In the genomic region with DNA sequence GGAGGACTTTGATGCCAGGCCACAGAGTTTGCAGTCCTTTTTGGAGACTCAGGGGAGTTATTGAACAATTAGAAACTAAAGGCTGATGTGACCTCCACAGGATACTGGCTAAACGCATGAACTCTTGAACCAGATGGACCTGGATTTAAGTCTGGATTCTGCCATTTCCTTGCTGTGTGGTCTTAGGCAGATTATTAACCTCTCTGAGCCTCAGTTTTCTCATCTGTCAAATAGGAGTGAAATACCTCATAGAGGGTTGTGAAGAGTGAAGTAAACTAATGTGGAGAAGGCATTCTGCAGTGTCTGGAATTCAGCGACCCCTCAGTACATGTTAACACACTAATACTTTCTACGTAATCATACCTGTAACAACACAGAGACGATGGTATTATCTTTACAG, we compare ENCODE assay signal across 16 cellular contexts.
DNase-seq lines count a peak whose midpoint lies in the region; ATAC-seq, FAIRE-seq and TF ChIP-seq lines count a peak whose summit lies in the region.
"Had no signal": no experiment of that assay in that cellular context is flagged by ENCODE, and none has a peak within 500 bp of the region (broad histone marks: within the 10 kb centered on the region; RNA-seq: fewer than 3 reads in every experiment).

No MANE protein-coding gene starts in this region.

- H3K9me3 Mint-ChIP-seq in dendritic cell treated with granulocyte-macrophage colony-stimulating factor and Interleukin-4, amounts not matched to agents 40 ng/mL and 50 ng/mL, for 4 days, result peaks cover 11% of the 10 kb centered on the region
- H3K9me3 Mint-ChIP-seq in naive B cell, result peaks cover 0 to 10% (median 2%) of the 10 kb centered on the region in 7 donors

- BruUV-seq in HepG2 (replicated peaks; lab: Mats Ljungman, UMichigan), result no TSS peak

- no peak for TF ChIP-seq POLR2A in HepG2 (IDR thresholded peaks at IDR 0.05; ENCODE audit: insufficient read depth in 1 of 2, low read depth in 2 of 2, low read length in 2 of 2)
- TF ChIP-seq POLR2A in right lobe of liver (IDR thresholded peaks at IDR 0.05), result no peak

- TF ChIP-seq CTCF in HepG2 (CRISPR knock-in tag; IDR thresholded peaks at IDR 0.05) (no peak), right lobe of liver (IDR thresholded peaks at IDR 0.05) (no peak), SK-N-SH (IDR thresholded peaks at IDR 0.05) (no peak), lower lobe of right lung (IDR thresholded peaks at IDR 0.05) (no peak)

- DNase-seq in HepG2 (ENCODE audit: low spot score) (no peak), right lobe of liver (no peak), naive B cell (no peak), NCI-H345 (lab: John Stamatoyannopoulos, UW) (no peak), SK-N-SH (no peak), lower lobe of right lung (no peak)
- DNase-seq: Calu3; CD4-positive, alpha-beta T cell; DMS 273 treated with DMSO at 0.1 percent for 48 hours; HCEC 1CT; KG1 had no signal

- TF ChIP-seq EP300 in HepG2 (IDR thresholded peaks at IDR 0.05; ENCODE audit: low read depth in 2 of 2, low read length in 2 of 2), result no peak
- no peak for TF ChIP-seq EP300 in HepG2 (CRISPR knock-in tag; IDR thresholded peaks at IDR 0.05; ENCODE audit: borderline replicate concordance)
- no peak for TF ChIP-seq EP300 in SK-N-SH (IDR thresholded peaks at IDR 0.05; ENCODE audit: borderline replicate concordance in 1 of 2, low read depth in 1 of 2, low read length in 1 of 2)

- H3K4me1 ChIP-seq in HepG2 (ENCODE audit: insufficient read depth, low read length), result no peaks in the 10 kb centered on the region
- no peaks in the 10 kb centered on the region for H3K4me1 ChIP-seq in right lobe of liver
- no peaks in the 10 kb centered on the region for H3K4me1 ChIP-seq in SK-N-SH (ENCODE audit: control insufficient read depth in 1 of 2, insufficient read depth in 2 of 2, low read depth in 1 of 2, low read length in 1 of 2)
- no peaks in the 10 kb centered on the region for H3K4me1 ChIP-seq in lower lobe of right lung

- no peaks in the 10 kb centered on the region for H3K9me3 ChIP-seq in HepG2 (ENCODE audit: low read length)
- no peaks in the 10 kb centered on the region for H3K9me3 ChIP-seq in right lobe of liver
- H3K9me3 ChIP-seq in SK-N-SH, result no peaks in the 10 kb centered on the region
- no peaks in the 10 kb centered on the region for H3K9me3 ChIP-seq in lower lobe of right lung
- H3K9me3 ChIP-seq: BLaER1 had no signal

- in situ Hi-C loops in HepG2 (cut with HindIII; ENCODE audit: extremely low pct_ligation_motif_present, low pct_unique_long_range_greater_than_20kb), result no loop called here

- no peaks in the 10 kb centered on the region for H4K20me1 ChIP-seq in HepG2 (ENCODE audit: insufficient read depth, low read length)
- no peaks in the 10 kb centered on the region for H4K20me1 ChIP-seq in SK-N-SH (ENCODE audit: insufficient read depth)
- H4K20me1 ChIP-seq: BLaER1 had no signal

- H3K4me3 ChIP-seq in HepG2 (replicated peaks in 1 of 3; ENCODE audit: insufficient read depth in 1 of 3, low read depth in 2 of 3, low read length in 3 of 3), result no peak overlapping the region
- no peak overlapping the region for H3K4me3 ChIP-seq in right lobe of liver
- no peak overlapping the region for H3K4me3 ChIP-seq in SK-N-SH (ENCODE audit: low read depth in 2 of 2, low read length in 1 of 2)
- H3K4me3 ChIP-seq in lower lobe of right lung, result no peak overlapping the region
- H3K4me3 ChIP-seq: BLaER1 had no signal

- no peak for FAIRE-seq in HepG2 (lab: Jason Lieb, UNC)
- FAIRE-seq: GM12891 had no signal

- no peak overlapping the region for H3K4me2 ChIP-seq in HepG2 (ENCODE audit: low read depth, low read length)
- no peak overlapping the region for H3K4me2 ChIP-seq in SK-N-SH
- H3K4me2 ChIP-seq: BLaER1 had no signal

- no peaks in the 10 kb centered on the region for H3F3A ChIP-seq in SK-N-SH (replicated peaks; ENCODE audit: insufficient read depth)

- H2AFZ ChIP-seq in HepG2 (ENCODE audit: low read length) (no peak overlapping the region), SK-N-SH (ENCODE audit: low read depth) (no peak overlapping the region)

- peaks cover 15% of the 10 kb centered on the region for H3K4me1 Mint-ChIP-seq in dendritic cell treated with granulocyte-macrophage colony-stimulating factor and Interleukin-4, amounts not matched to agents 40 ng/mL and 50 ng/mL, for 4 days (ENCODE audit: low read depth)
- peaks cover 65 to 89% (median 84%) of the 10 kb centered on the region in 3 donors for H3K4me1 Mint-ChIP-seq in naive B cell

- H3K79me2 ChIP-seq in HepG2 (ENCODE audit: insufficient read depth, low read length), result no peaks in the 10 kb centered on the region
- no peaks in the 10 kb centered on the region for H3K79me2 ChIP-seq in SK-N-SH (ENCODE audit: insufficient read depth)

- 52% methylated on average over 4 of the region's 4 CpGs for WGBS in HepG2 (ENCODE audit: low lambda C conversion rate)
- 82% methylated on average over 4 of the region's 4 CpGs for WGBS in right lobe of liver (ENCODE audit: insufficient coverage, low coverage, low lambda C conversion rate, missing lambda C conversion rate)
- WGBS in SK-N-SH (ENCODE audit: low lambda C conversion rate), result 59% methylated on average over 4 of the region's 4 CpGs

- H3K27ac Mint-ChIP-seq in dendritic cell treated with granulocyte-macrophage colony-stimulating factor and Interleukin-4, amounts not matched to agents 40 ng/mL and 50 ng/mL, for 4 days, result peak overlapping the region; percentile 7
- peak overlapping the region in 4 of 6 donors; percentile 35 to 89 (median 75) for H3K27ac Mint-ChIP-seq in naive B cell
- H3K27ac Mint-ChIP-seq: CD4-positive, alpha-beta T cell had no signal

- no peak overlapping the region for H3K9ac ChIP-seq in HepG2 (ENCODE audit: insufficient read depth, low read depth, low read length)
- H3K9ac ChIP-seq in SK-N-SH, result no peak overlapping the region
- H3K9ac ChIP-seq: BLaER1 had no signal

- no peak for ATAC-seq in HepG2
- ATAC-seq in right lobe of liver, result no peak
- ATAC-seq in naive B cell (ENCODE audit: low read depth in 2 of 2), result no peak
- ATAC-seq in lower lobe of right lung, result no peak

- POLR2A ChIA-PET in HepG2 (lab: Yijun Ruan, JAX) (no interaction called here), SK-N-SH (lab: Yijun Ruan, JAX) (no interaction called here)

- H3K36me3 Mint-ChIP-seq in dendritic cell treated with granulocyte-macrophage colony-stimulating factor and Interleukin-4, amounts not matched to agents 40 ng/mL and 50 ng/mL, for 4 days (ENCODE audit: low read depth), result peaks cover 8% of the 10 kb centered on the region
- H3K36me3 Mint-ChIP-seq in naive B cell, result peaks cover 16 to 39% of the 10 kb centered on the region in 2 donors

- H3K9me2 ChIP-seq in SK-N-SH, result no peaks in the 10 kb centered on the region

- no peak for TF ChIP-seq RAD21 in HepG2 (CRISPR knock-in tag; IDR thresholded peaks at IDR 0.05)
- no peak for TF ChIP-seq RAD21 in SK-N-SH (IDR thresholded peaks at IDR 0.05; ENCODE audit: low read length)

- H3K27me3 Mint-ChIP-seq in dendritic cell treated with granulocyte-macrophage colony-stimulating factor and Interleukin-4, amounts not matched to agents 40 ng/mL and 50 ng/mL, for 4 days, result no peaks in the 10 kb centered on the region
- no peaks in the 10 kb centered on the region for H3K27me3 Mint-ChIP-seq in naive B cell
- H3K27me3 Mint-ChIP-seq: CD4-positive, alpha-beta T cell had no signal

- CTCF ChIA-PET in HepG2 (lab: Yijun Ruan, JAX; ENCODE audit: low intra/inter-chr PET ratio, low total read pairs) (no interaction called here), SK-N-SH (lab: Yijun Ruan, JAX) (interaction anchor here (1.6 kb wide), 1 partner anchor 81 kb away, joined by 4 read pairs; no protein-coding TSS in a partner anchor)

- no peaks in the 10 kb centered on the region for H3K36me3 ChIP-seq in HepG2 (replicated peaks in 1 of 2; ENCODE audit: control insufficient read depth in 1 of 2, insufficient read depth in 2 of 2, low read length in 2 of 2)
- H3K36me3 ChIP-seq in right lobe of liver, result no peaks in the 10 kb centered on the region
- H3K36me3 ChIP-seq in SK-N-SH (replicated peaks in 1 of 2; ENCODE audit: control insufficient read depth in 1 of 2, insufficient read depth in 2 of 2, low read length in 1 of 2), result no peaks in the 10 kb centered on the region
- no peaks in the 10 kb centered on the region for H3K36me3 ChIP-seq in lower lobe of right lung
- H3K36me3 ChIP-seq: BLaER1 had no signal

- peaks cover 0 to 6% of the 10 kb centered on the region in 2 experiments; a peak in 2 of 5 replicates for H3K27me3 ChIP-seq in HepG2 (ENCODE audit: control insufficient read depth in 1 of 2, insufficient read depth in 2 of 2, low read length in 2 of 2)
- H3K27me3 ChIP-seq in right lobe of liver, result no peaks in the 10 kb centered on the region
- H3K27me3 ChIP-seq in SK-N-SH (ENCODE audit: insufficient read depth), result no peaks in the 10 kb centered on the region
- no peaks in the 10 kb centered on the region for H3K27me3 ChIP-seq in lower lobe of right lung (ENCODE audit: low read depth)
- H3K27me3 ChIP-seq: BLaER1 had no signal

- intact Hi-C loops in HepG2 (cut with micrococcal nuclease; ENCODE audit: unreplicated experiment), result no loop called here
- intact Hi-C loops in right lobe of liver (cut with DNase I), result no loop called here
- intact Hi-C loops in dendritic cell treated with granulocyte-macrophage colony-stimulating factor and Interleukin-4, amounts not matched to agents 40 ng/mL and 50 ng/mL, for 4 days (cut with micrococcal nuclease), result no loop called here
- intact Hi-C loops in lower lobe of right lung (cut with DNase I), result no loop called here

- H3K4me3 Mint-ChIP-seq in dendritic cell treated with granulocyte-macrophage colony-stimulating factor and Interleukin-4, amounts not matched to agents 40 ng/mL and 50 ng/mL, for 4 days, result no peak overlapping the region
- peak overlapping the region in 1 of 8 donors; percentile 45 for H3K4me3 Mint-ChIP-seq in naive B cell
- H3K4me3 Mint-ChIP-seq: CD4-positive, alpha-beta T cell had no signal

- H3K27ac ChIP-seq in HepG2 (ENCODE audit: extremely low read length, insufficient read depth, low read length), result no peak overlapping the region
- H3K27ac ChIP-seq in right lobe of liver, result no peak overlapping the region
- H3K27ac ChIP-seq in SK-N-SH (ENCODE audit: low read depth in 2 of 2, low read length in 1 of 2), result no peak overlapping the region
- no peak overlapping the region for H3K27ac ChIP-seq in lower lobe of right lung
- H3K27ac ChIP-seq: 22Rv1, BLaER1, HL-60 had no signal

TF ChIP-seq in HepG2, 621 proteins besides CTCF, POLR2A, EP300 and RAD21 (continues in another document):
- TF ChIP-seq ZNF768 (CRISPR knock-in tag; IDR thresholded peaks at IDR 0.05) (peak; percentile 38; the same call in 1 of the 2 replicates), ZNF205 (CRISPR knock-in tag; IDR thresholded peaks at IDR 0.05) (no peak), RORA (CRISPR knock-in tag; IDR thresholded peaks at IDR 0.05) (no peak), ZNF619 (CRISPR knock-in tag; IDR thresholded peaks at IDR 0.05) (no peak)

TF ChIP-seq in SK-N-SH, 30 proteins besides CTCF, POLR2A, EP300 and RAD21 (continues in another document):
- TF ChIP-seq YY1 (IDR thresholded peaks at IDR 0.05; ENCODE audit: low read depth) (no peak), USF1 (IDR thresholded peaks at IDR 0.05; ENCODE audit: borderline replicate concordance, low read depth) (no peak)
